ENCODE assay signal across 7 cellular contexts in the genomic region with DNA sequence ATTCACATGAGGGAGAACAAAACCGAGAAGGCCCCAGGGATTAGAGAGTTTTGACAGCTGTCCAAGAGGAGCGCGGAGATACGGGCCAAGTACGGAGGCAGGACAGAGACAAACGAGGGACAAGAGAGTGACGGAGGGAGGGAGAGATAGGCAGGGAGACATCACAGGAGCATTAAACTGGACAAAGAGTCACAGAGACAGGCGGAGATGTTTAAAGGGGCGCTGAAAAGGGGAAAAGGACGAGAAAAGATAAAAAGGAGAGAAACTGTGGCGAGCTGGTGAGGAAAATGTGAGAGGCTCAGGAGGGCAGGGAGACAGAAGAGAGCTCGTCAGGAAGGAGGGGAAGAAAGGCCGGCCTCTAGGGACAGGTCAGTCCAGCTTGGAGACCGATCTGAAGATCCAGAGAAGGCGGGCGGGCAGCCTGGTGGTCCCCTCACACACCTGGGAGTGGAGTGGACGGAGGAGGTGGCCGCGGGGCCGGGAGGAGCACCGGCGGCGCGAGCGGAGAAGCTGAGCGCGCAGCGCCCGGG. TPM values are rescaled to one million over a fixed set of nuclear protein-coding genes. Genes with fewer than 3 reads are reported as not detected.
DNase-seq lines count a peak whose midpoint lies in the region; ATAC-seq, FAIRE-seq and TF ChIP-seq lines count a peak whose summit lies in the region.

No MANE protein-coding gene starts in this region.

- H3K27me3 ChIP-seq in mammary epithelial cell (ENCODE audit: insufficient read depth, low read length) = peaks cover 15% of the 10 kb centered on the region

- peak overlapping the region; percentile 38 to 55 (median 49) for H3K4me3 ChIP-seq in mammary epithelial cell (replicated peaks in 1 of 3; ENCODE audit: insufficient read depth in 1 of 3, low read depth in 2 of 3, low read length in 3 of 3)
- H3K4me3 ChIP-seq in kidney (ENCODE audit: low read length in 2 of 2) = peak overlapping the region; percentile 40 to 57

- no peak overlapping the region for H3K27ac ChIP-seq in mammary epithelial cell (ENCODE audit: insufficient read depth, low read depth, low read length)
- H3K27ac ChIP-seq in kidney (ENCODE audit: low read depth in 2 of 2, low read length in 2 of 2) = peak overlapping the region; percentile 54 to 63

- peaks cover 5% of the 10 kb centered on the region for H3K4me1 ChIP-seq in mammary epithelial cell (ENCODE audit: insufficient read depth, low read length)
- H3K4me1 ChIP-seq in kidney (ENCODE audit: control insufficient read depth in 1 of 2, insufficient read depth in 1 of 2, low read depth in 1 of 2, low read length in 2 of 2) = peaks cover 0 to 7% of the 10 kb centered on the region in 2 donors

- peak overlapping the region; percentile 100 for H3K4me2 ChIP-seq in mammary epithelial cell (ENCODE audit: insufficient read depth, low read depth, low read length)

- H2AFZ ChIP-seq in mammary epithelial cell (ENCODE audit: low read depth, low read length) = peak overlapping the region; percentile 86

- H3K27me3 Mint-ChIP-seq in stimulated activated naive B cell treated with anti-CD40 and anti-IgM and Interleukin-4, amounts not matched to agents 10 μg/mL and 1 μg/mL and 100 μg/mL, for 72 hours = peaks cover 40 to 45% of the 10 kb centered on the region in 2 donors

- H3K36me3 ChIP-seq in mammary epithelial cell (ENCODE audit: insufficient read depth, low read length) = no peaks in the 10 kb centered on the region
- no peaks in the 10 kb centered on the region for H3K36me3 ChIP-seq in kidney (ENCODE audit: control insufficient read depth in 1 of 2, insufficient read depth in 2 of 2, low read length in 2 of 2)

- H3K36me3 Mint-ChIP-seq in stimulated activated naive B cell treated with anti-CD40 and anti-IgM and Interleukin-4, amounts not matched to agents 10 μg/mL and 1 μg/mL and 100 μg/mL, for 72 hours = no peaks in the 10 kb centered on the region

- DNase-seq in NCI-H2171 (lab: John Stamatoyannopoulos, UW) (peak; percentile 82), mammary epithelial cell (no peak), kidney (peak; percentile 53), erythroblast (lab: John Stamatoyannopoulos, UW) (no peak), DMS114 treated with DMSO at 0.1 percent for 48 hours (lab: John Stamatoyannopoulos, UW; ENCODE audit: unreplicated experiment) (no peak)
- no peak for DNase-seq in stimulated activated naive B cell treated with anti-CD40 and anti-IgM and Interleukin-4, amounts not matched to agents 10 μg/mL and 1 μg/mL and 100 μg/mL, for 72 hours

- CTCF ChIA-PET in mammary epithelial cell (lab: Charles Lee; ENCODE audit: low non-redundant PET) = interaction anchor here (0.5 to 0.7 kb wide), 6 partner anchors 9 to 309 kb away, joined by 3 to 17 read pairs (median 7); no protein-coding TSS in a partner anchor

- H3K9ac ChIP-seq in mammary epithelial cell (ENCODE audit: insufficient read depth, low read length) (no peak overlapping the region), kidney (ENCODE audit: low read length in 2 of 2) (peak overlapping the region; percentile 21 to 51)

- ATAC-seq in GM21786 (IDR thresholded peaks at IDR 0.05; ENCODE audit: unreplicated experiment) = peak; percentile 12
- no peak for ATAC-seq in stimulated activated naive B cell treated with anti-CD40 and anti-IgM and Interleukin-4, amounts not matched to agents 10 μg/mL and 1 μg/mL and 100 μg/mL, for 72 hours (replicated peaks)

- no peaks in the 10 kb centered on the region for H4K20me1 ChIP-seq in mammary epithelial cell (ENCODE audit: insufficient read depth, low read length)

- no peaks in the 10 kb centered on the region for H3K79me2 ChIP-seq in mammary epithelial cell (ENCODE audit: insufficient read depth, low read length)

- 11% methylated on average over 17 of the region's 29 CpGs for WGBS in mammary epithelial cell (ENCODE audit: low coverage, missing lambda C conversion rate)

- dilution Hi-C loops in mammary epithelial cell (cut with HindIII; ENCODE audit: low sequenced_read_pairs) = no loop called here

- H3K4me3 Mint-ChIP-seq in stimulated activated naive B cell treated with anti-CD40 and anti-IgM and Interleukin-4, amounts not matched to agents 10 μg/mL and 1 μg/mL and 100 μg/mL, for 72 hours = peak overlapping the region; percentile 77 to 82

- peaks cover 6 to 9% of the 10 kb centered on the region in 2 donors for H3K4me1 Mint-ChIP-seq in stimulated activated naive B cell treated with anti-CD40 and anti-IgM and Interleukin-4, amounts not matched to agents 10 μg/mL and 1 μg/mL and 100 μg/mL, for 72 hours

- intact Hi-C loops in mammary epithelial cell (cut with micrococcal nuclease) = no loop called here
- intact Hi-C loops in kidney (cut with DNase I) = no loop called here

- TF ChIP-seq CTCF in mammary epithelial cell (conservative IDR thresholded peaks at IDR 0.05 in 1 of 2, IDR thresholded peaks at IDR 0.05 in 1 of 2; ENCODE audit: extremely low read depth in 1 of 2, insufficient read depth in 1 of 2, low read depth in 1 of 2, low read length in 2 of 2) (no peak), kidney (IDR thresholded peaks at IDR 0.05; ENCODE audit: borderline replicate concordance, extremely low read depth, insufficient read depth) (no peak)

- in situ Hi-C loops in mammary epithelial cell (cut with MboI; ENCODE audit: low sequenced_read_pairs in 2 of 2) = no loop called here

- H3K27ac Mint-ChIP-seq in stimulated activated naive B cell treated with anti-CD40 and anti-IgM and Interleukin-4, amounts not matched to agents 10 μg/mL and 1 μg/mL and 100 μg/mL, for 72 hours = no peak overlapping the region

- BruUV-seq in mammary epithelial cell (replicated peaks; lab: Mats Ljungman, UMichigan) = no TSS peak

- FAIRE-seq in kidney (lab: Jason Lieb, UNC) = no peak

- H3K9me3 Mint-ChIP-seq in stimulated activated naive B cell treated with anti-CD40 and anti-IgM and Interleukin-4, amounts not matched to agents 10 μg/mL and 1 μg/mL and 100 μg/mL, for 72 hours = peaks cover 3% of the 10 kb centered on the region in 2 donors

- H3K9me3 ChIP-seq in mammary epithelial cell (replicated peaks; ENCODE audit: insufficient read depth, low read length) = no peaks in the 10 kb centered on the region
- H3K9me3 ChIP-seq in kidney (ENCODE audit: control insufficient read depth in 1 of 2, low read length in 2 of 2) = no peaks in the 10 kb centered on the region

- TF ChIP-seq POLR2A in erythroblast (IDR thresholded peaks at IDR 0.05; ENCODE audit: low read length) = no peak

RNA-seq across cellular contexts. Expression of a gene that starts 0.8 kb away (rescaled TPM):
- total RNA-seq in mammary epithelial cell (1 to 10 TPM; 1.4 to 4.3 TPM), kidney (55.6 TPM)
- polyA plus RNA-seq in mammary epithelial cell (0.76 TPM), kidney (ENCODE audit: insufficient read depth, low read depth, low replicate concordance) (5.8 TPM)
- not detected for polyA minus RNA-seq in mammary epithelial cell

RNA-seq across cellular contexts. Expression of a gene that starts 40.5 kb away (rescaled TPM):
- total RNA-seq in mammary epithelial cell (under 1 TPM; 0.33 to 0.92 TPM), kidney (0.54 TPM)
- polyA plus RNA-seq in mammary epithelial cell (1.7 TPM), kidney (ENCODE audit: insufficient read depth, low read depth, low replicate concordance) (not detected)
- polyA minus RNA-seq in mammary epithelial cell = not detected

Comparison
In these comparisons a context has a peak if more than half of its experiments do, and no peak if none do; other contexts are left out.
1. DNase-seq: peak in NCI-H2171 (single experiment) and kidney (single experiment); none in mammary epithelial cell (single experiment), stimulated activated naive B cell treated with anti-CD40 and anti-IgM and Interleukin-4, amounts not matched to agents 10 μg/mL and 1 μg/mL and 100 μg/mL, for 72 hours (single experiment), erythroblast (0 of 2) and DMS114 treated with DMSO at 0.1 percent for 48 hours (single experiment).
2. RNA of a gene that starts 0.8 kb away (total RNA-seq): 55.6 TPM in kidney (single experiment); 1.4 to 4.3 TPM in mammary epithelial cell; every median in the first group is over 10 times any median in the second.